ENCODE assay signal across 13 cellular contexts in the genomic region with DNA sequence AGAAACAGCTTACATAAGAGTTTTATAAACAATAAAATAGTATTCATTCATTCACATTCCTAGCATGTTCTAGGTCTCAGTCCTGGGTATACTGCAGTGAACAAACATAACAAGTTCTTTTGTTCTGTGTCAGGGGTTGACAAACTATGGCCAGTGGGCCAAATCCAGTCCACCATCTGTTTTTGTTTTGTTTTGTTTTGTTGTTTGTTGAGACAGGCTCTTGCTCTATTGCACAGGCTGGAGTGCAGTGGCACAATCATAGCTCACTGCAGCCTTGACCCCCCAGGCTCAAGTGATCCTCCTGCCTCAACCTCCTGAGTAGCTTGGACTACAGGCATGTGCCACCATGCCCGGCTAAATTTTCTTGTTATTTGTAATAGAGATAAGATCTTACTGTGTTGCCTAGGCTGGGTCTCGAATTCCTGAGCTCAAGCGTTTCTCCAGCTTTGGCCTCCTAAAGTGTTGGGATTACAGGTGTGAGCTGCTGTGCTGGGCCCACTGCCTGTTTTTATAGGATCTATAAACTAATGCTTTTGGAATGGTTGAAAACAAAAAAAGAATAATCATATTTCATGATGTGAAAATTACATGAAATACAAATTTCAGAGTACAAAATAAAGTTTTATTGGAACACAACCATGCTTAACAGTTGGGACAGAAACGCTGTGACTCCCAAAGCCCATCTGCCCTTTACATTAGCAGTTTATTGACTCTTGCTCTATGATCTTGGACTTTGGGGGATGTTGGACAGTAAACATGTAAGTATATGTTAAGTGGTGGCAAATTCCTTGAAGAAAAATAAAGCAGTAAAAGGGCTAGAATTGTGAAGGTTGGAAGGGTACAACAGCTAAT. TPM values are rescaled to one million over a fixed set of nuclear protein-coding genes. Genes with fewer than 3 reads are reported as not detected.
DNase-seq lines count a peak whose midpoint lies in the region; FAIRE-seq lines count a peak whose summit lies in the region.
"Had no signal": no experiment of that assay in that cellular context is flagged by ENCODE, and none has a peak within 500 bp of the region (broad histone marks: within the 10 kb centered on the region; RNA-seq: fewer than 3 reads in every experiment).

No MANE protein-coding gene starts in this region.

- no peak for FAIRE-seq in RCC 7860 (lab: Jason Lieb, UNC)

- peaks cover 2% of the 10 kb centered on the region for H3K79me1 ChIP-seq in mesendoderm (ENCODE audit: low read length)

- H4K8ac ChIP-seq in mesendoderm (ENCODE audit: low read depth, low read length) = no peak overlapping the region

- H3K18ac ChIP-seq in mesendoderm (ENCODE audit: low read length) = no peak overlapping the region

- peaks cover 38% of the 10 kb centered on the region for H3K79me2 ChIP-seq in mesendoderm (ENCODE audit: control insufficient read depth, insufficient read depth, low read length)

- H3K27ac ChIP-seq in mesendoderm (ENCODE audit: low read depth, low read length) = no peak overlapping the region
- H3K27ac ChIP-seq: HL-60 had no signal

- no peak overlapping the region for H3K23ac ChIP-seq in mesendoderm (ENCODE audit: low read length)

- no peaks in the 10 kb centered on the region for H3K27me3 Mint-ChIP-seq in dendritic cell treated with granulocyte-macrophage colony-stimulating factor and Interleukin-4, amounts not matched to agents 40 ng/mL and 50 ng/mL, for 4 days
- H3K27me3 Mint-ChIP-seq in activated CD4-positive, alpha-beta T cell treated with anti-CD3 and anti-CD28 coated beads, Interleukin-2, amount 10 ng/mL, durations not matched to agents 24 days and 14 days = no peaks in the 10 kb centered on the region

- DNase-seq in Ammon's horn (ENCODE audit: low spot score) = peak; percentile 68
- peak; percentile 1 for DNase-seq in NCI-H69 (lab: John Stamatoyannopoulos, UW)
- peak; percentile 73 for DNase-seq in mesendoderm
- no peak for DNase-seq in mesenteric fat pad (ENCODE audit: low spot score)
- no peak for DNase-seq in NCI-H1048 (lab: John Stamatoyannopoulos, UW)
- DNase-seq in RCC 7860 (ENCODE audit: low spot score) = no peak
- no peak for DNase-seq in activated CD4-positive, alpha-beta T cell treated with anti-CD3 and anti-CD28 coated beads, Interleukin-2, amount 10 ng/mL, durations not matched to agents 24 days and 14 days
- DNase-seq: activated CD4-positive, alpha-beta T cell treated with anti-CD3 and anti-CD28 coated beads for 4 hours; DMS79; NCI-H526; stimulated activated CD8-positive, alpha-beta memory T cell treated with anti-CD3 and anti-CD28 coated beads, Interleukin-4, amount 100 ng/mL, for 48 hours had no signal

- peaks cover 4% of the 10 kb centered on the region for H3K4me1 ChIP-seq in mesendoderm (ENCODE audit: control insufficient read depth, low read depth, low read length)

- intact Hi-C loops in dendritic cell treated with granulocyte-macrophage colony-stimulating factor and Interleukin-4, amounts not matched to agents 40 ng/mL and 50 ng/mL, for 4 days (cut with micrococcal nuclease) = no loop called here
- intact Hi-C loops in activated CD4-positive, alpha-beta T cell treated with anti-CD3 and anti-CD28 coated beads, Interleukin-2, amount 10 ng/mL, durations not matched to agents 24 days and 14 days (cut with micrococcal nuclease) = loop anchor here (5.0 kb wide), 1 partner anchor 35 kb away; a partner anchor contains a TSS

- H3K4me3 Mint-ChIP-seq in dendritic cell treated with granulocyte-macrophage colony-stimulating factor and Interleukin-4, amounts not matched to agents 40 ng/mL and 50 ng/mL, for 4 days = no peak overlapping the region
- no peak overlapping the region for H3K4me3 Mint-ChIP-seq in activated CD4-positive, alpha-beta T cell treated with anti-CD3 and anti-CD28 coated beads, Interleukin-2, amount 10 ng/mL, durations not matched to agents 24 days and 14 days

- peaks cover 28% of the 10 kb centered on the region for H3K36me3 Mint-ChIP-seq in dendritic cell treated with granulocyte-macrophage colony-stimulating factor and Interleukin-4, amounts not matched to agents 40 ng/mL and 50 ng/mL, for 4 days (ENCODE audit: low read depth)
- H3K36me3 Mint-ChIP-seq in activated CD4-positive, alpha-beta T cell treated with anti-CD3 and anti-CD28 coated beads, Interleukin-2, amount 10 ng/mL, durations not matched to agents 24 days and 14 days (ENCODE audit: low read depth) = peaks cover 23% of the 10 kb centered on the region

- H3K36me3 ChIP-seq in mesendoderm (ENCODE audit: control insufficient read depth, insufficient read depth, low read length) = no peaks in the 10 kb centered on the region

- H3K4me2 ChIP-seq in mesendoderm (ENCODE audit: low read length) = no peak overlapping the region

- no peaks in the 10 kb centered on the region for H3K9me3 Mint-ChIP-seq in dendritic cell treated with granulocyte-macrophage colony-stimulating factor and Interleukin-4, amounts not matched to agents 40 ng/mL and 50 ng/mL, for 4 days
- H3K9me3 Mint-ChIP-seq in activated CD4-positive, alpha-beta T cell treated with anti-CD3 and anti-CD28 coated beads, Interleukin-2, amount 10 ng/mL, durations not matched to agents 24 days and 14 days = no peaks in the 10 kb centered on the region

- no peak overlapping the region for H2BK15ac ChIP-seq in mesendoderm (replicated peaks; ENCODE audit: low read depth)

- H2AK5ac ChIP-seq in mesendoderm (ENCODE audit: low read length) = no peak overlapping the region

- no peak overlapping the region for H2BK120ac ChIP-seq in mesendoderm (ENCODE audit: low read depth, low read length)

- H3K56ac ChIP-seq in mesendoderm (ENCODE audit: low read length) = no peak overlapping the region

- no peak overlapping the region for H4K5ac ChIP-seq in mesendoderm (ENCODE audit: low read length)

- no peak overlapping the region for H2BK5ac ChIP-seq in mesendoderm (ENCODE audit: low read length)

- no peaks in the 10 kb centered on the region for H3K27me3 ChIP-seq in mesendoderm (ENCODE audit: insufficient read depth, low read length, poor library complexity)

- H3K4me1 Mint-ChIP-seq in dendritic cell treated with granulocyte-macrophage colony-stimulating factor and Interleukin-4, amounts not matched to agents 40 ng/mL and 50 ng/mL, for 4 days (ENCODE audit: low read depth) = peaks cover 41% of the 10 kb centered on the region
- H3K4me1 Mint-ChIP-seq in activated CD4-positive, alpha-beta T cell treated with anti-CD3 and anti-CD28 coated beads, Interleukin-2, amount 10 ng/mL, durations not matched to agents 24 days and 14 days = peaks cover 38% of the 10 kb centered on the region

- no peak overlapping the region for H3K4me3 ChIP-seq in mesendoderm (ENCODE audit: low read length)

- H3K27ac Mint-ChIP-seq in dendritic cell treated with granulocyte-macrophage colony-stimulating factor and Interleukin-4, amounts not matched to agents 40 ng/mL and 50 ng/mL, for 4 days = peak overlapping the region; percentile 33
- no peak overlapping the region for H3K27ac Mint-ChIP-seq in activated CD4-positive, alpha-beta T cell treated with anti-CD3 and anti-CD28 coated beads, Interleukin-2, amount 10 ng/mL, durations not matched to agents 24 days and 14 days

- H3K4ac ChIP-seq in mesendoderm (ENCODE audit: low read depth, low read length) = no peak overlapping the region

- H3K9ac ChIP-seq in mesendoderm (ENCODE audit: low read length) = no peak overlapping the region

- no CpG with 5 or more reads among the region's 4 CpGs for WGBS in mesendoderm (ENCODE audit: extremely low coverage, insufficient coverage, low lambda C conversion rate)

RNA-seq across cellular contexts. Expression of a gene that starts 17.9 kb away (rescaled TPM):
- polyA plus RNA-seq in mesendoderm (2013, experiment 1 of 2) = 93.5 TPM
- 91.3 TPM for polyA plus RNA-seq in mesendoderm (2013, experiment 2 of 2)
- total RNA-seq in mesenteric fat pad = 142 TPM
- 241 and 250 TPM in 2 replicates for total RNA-seq in activated CD4-positive, alpha-beta T cell treated with anti-CD3 and anti-CD28 coated beads, Interleukin-2, amount 10 ng/mL, durations not matched to agents 24 days and 14 days

RNA-seq across cellular contexts. Expression of a gene that starts 18.5 kb away (rescaled TPM):
- polyA plus RNA-seq in mesendoderm (2013, experiment 1 of 2) = 11.8 TPM
- 15.3 TPM for polyA plus RNA-seq in mesendoderm (2013, experiment 2 of 2)
- total RNA-seq in mesenteric fat pad = 17.9 TPM
- total RNA-seq in activated CD4-positive, alpha-beta T cell treated with anti-CD3 and anti-CD28 coated beads, Interleukin-2, amount 10 ng/mL, durations not matched to agents 24 days and 14 days = 13.8 and 16.6 TPM in 2 replicates

RNA-seq across cellular contexts. Expression of a gene that starts 37.0 kb away (rescaled TPM):
- polyA plus RNA-seq in mesendoderm (2013, experiment 1 of 2) = 49.5 TPM
- 46.4 TPM for polyA plus RNA-seq in mesendoderm (2013, experiment 2 of 2)
- 38.0 TPM for total RNA-seq in mesenteric fat pad
- total RNA-seq in activated CD4-positive, alpha-beta T cell treated with anti-CD3 and anti-CD28 coated beads, Interleukin-2, amount 10 ng/mL, durations not matched to agents 24 days and 14 days = 70.7 and 76.7 TPM in 2 replicates

Comparison
In these comparisons a context has a peak if more than half of its experiments do, and no peak if none do; other contexts are left out.
1. DNase-seq: peak in Ammon's horn (single experiment), NCI-H69 (single experiment) and mesendoderm (single experiment); none in mesenteric fat pad (single experiment), NCI-H1048 (single experiment), RCC 7860 (single experiment) and activated CD4-positive, alpha-beta T cell treated with anti-CD3 and anti-CD28 coated beads, Interleukin-2, amount 10 ng/mL, durations not matched to agents 24 days and 14 days (single experiment).